Comparison of ENCODE assay signal across 17 cellular contexts in genomic region chr12:45220961-45221360, GRCh38. TPM values are rescaled to one million over a fixed set of nuclear protein-coding genes. Genes with fewer than 3 reads are reported as not detected.
DNase-seq lines count a peak whose midpoint lies in the region; FAIRE-seq and TF ChIP-seq lines count a peak whose summit lies in the region.
"Had no signal": no experiment of that assay in that cellular context is flagged by ENCODE, and none has a peak within 500 bp of the region (broad histone marks: within the 10 kb centered on the region; RNA-seq: fewer than 3 reads in every experiment).

No MANE protein-coding gene starts in this region.

- H3K27ac Mint-ChIP-seq in MCF 10A (ENCODE audit: low read depth, unreplicated experiment) (no peak overlapping the region), astrocyte (ENCODE audit: unreplicated experiment) (peak overlapping the region; percentile 1)

- H3K4me2 ChIP-seq in astrocyte (ENCODE audit: low read length): no peak overlapping the region
- peak overlapping the region; percentile 22 for H3K4me2 ChIP-seq in mesendoderm (ENCODE audit: low read length)

- H3K9me3 ChIP-seq in breast epithelium (no peaks in the 10 kb centered on the region), astrocyte (ENCODE audit: insufficient read depth, low read depth, low read length) (no peaks in the 10 kb centered on the region), A673 (ENCODE audit: low read depth, low read length, poor library complexity, severe bottlenecking) (no peaks in the 10 kb centered on the region), uterus (no peaks in the 10 kb centered on the region)

- BruUV-seq in MCF 10A (replicated peaks; lab: Mats Ljungman, UMichigan): no TSS peak
- no TSS peak for BruUV-seq in A673 (replicated peaks; lab: Mats Ljungman, UMichigan)

- WGBS in mesendoderm (ENCODE audit: extremely low coverage, insufficient coverage, low lambda C conversion rate): no CpG with 5 or more reads among the region's 6 CpGs

- H3K36me3 ChIP-seq in breast epithelium (no peaks in the 10 kb centered on the region), astrocyte (ENCODE audit: insufficient read depth, low read length) (no peaks in the 10 kb centered on the region), mesendoderm (ENCODE audit: control insufficient read depth, insufficient read depth, low read length) (no peaks in the 10 kb centered on the region), A673 (ENCODE audit: insufficient read depth, low read length, poor library complexity, severe bottlenecking) (no peaks in the 10 kb centered on the region), uterus (no peaks in the 10 kb centered on the region)

- peaks cover 98% of the 10 kb centered on the region for H3K79me2 ChIP-seq in astrocyte (ENCODE audit: insufficient read depth, low read length)
- H3K79me2 ChIP-seq in mesendoderm (ENCODE audit: control insufficient read depth, insufficient read depth, low read length): peaks cover 77% of the 10 kb centered on the region

- POLR2A ChIA-PET in MCF 10A (lab: Yijun Ruan, JAX) (interaction anchor here (0.7 to 11.2 kb wide), 5 partner anchors 9 to 508 kb away, joined by 3 to 192 read pairs (median 8); partner anchors contain the start of gene ARID2), A673 (lab: Charles Lee; ENCODE audit: low non-redundant PET) (no interaction called here)

- H3K27me3 Mint-ChIP-seq in MCF 10A (ENCODE audit: insufficient read depth, unreplicated experiment) (no peaks in the 10 kb centered on the region), astrocyte (ENCODE audit: low read depth, unreplicated experiment) (no peaks in the 10 kb centered on the region)

- H3K27ac ChIP-seq in breast epithelium: peak overlapping the region; percentile 56 to 71
- no peak overlapping the region for H3K27ac ChIP-seq in astrocyte (ENCODE audit: low read depth, low read length)
- peak overlapping the region; percentile 68 for H3K27ac ChIP-seq in mesendoderm (ENCODE audit: low read depth, low read length)
- H3K27ac ChIP-seq in A673 (ENCODE audit: low read depth, low read length, poor library complexity, severe bottlenecking): no peak overlapping the region
- no peak overlapping the region for H3K27ac ChIP-seq in uterus
- H3K27ac ChIP-seq: BLaER1 treated with 17β-estradiol and CSF1 and Interleukin-3, amounts not matched to agents 10 nM and 100 nM had no signal

- no peak overlapping the region for H3K23ac ChIP-seq in mesendoderm (ENCODE audit: low read length)

- DNase-seq in breast epithelium (ENCODE audit: low spot score in 2 of 2) (no peak), MCF 10A (ENCODE audit: unreplicated experiment) (no peak), astrocyte (ENCODE audit: low read depth) (no peak), mesendoderm (no peak), A673 (ENCODE audit: low spot score) (no peak), uterus (no peak), H4 (ENCODE audit: low spot score) (no peak)
- no peak for DNase-seq in activated CD4-positive, alpha-beta T cell treated with anti-CD3 and anti-CD28 coated beads, Interleukin-2, amount 50 U/mL, for 1 hour
- DNase-seq: 8988T, DMS153, EL, HCEC 1CT, NCI-H1436 treated with DMSO at 0.1 percent for 48 hours, NCI-H2081, NCI-H345 had no signal

- H3K4me3 Mint-ChIP-seq in MCF 10A (ENCODE audit: unreplicated experiment): no peak overlapping the region
- peak overlapping the region; percentile 10 for H3K4me3 Mint-ChIP-seq in astrocyte (ENCODE audit: unreplicated experiment)

- no peak overlapping the region for H2BK120ac ChIP-seq in mesendoderm (ENCODE audit: low read depth, low read length)

- no peak overlapping the region for H2AFZ ChIP-seq in astrocyte (ENCODE audit: low read depth, low read length)

- no peak overlapping the region for H3K4me3 ChIP-seq in breast epithelium
- no peak overlapping the region for H3K4me3 ChIP-seq in astrocyte (ENCODE audit: insufficient read depth, low read depth, low read length)
- no peak overlapping the region for H3K4me3 ChIP-seq in mesendoderm (ENCODE audit: low read length)
- no peak overlapping the region for H3K4me3 ChIP-seq in A673 (ENCODE audit: low read depth, low read length, poor library complexity, severe bottlenecking)
- H3K4me3 ChIP-seq in uterus: no peak overlapping the region
- H3K4me3 ChIP-seq: BLaER1 treated with 17β-estradiol and CSF1 and Interleukin-3, amounts not matched to agents 10 nM and 100 nM had no signal

- no peak overlapping the region for H4K8ac ChIP-seq in mesendoderm (ENCODE audit: low read depth, low read length)

- peak overlapping the region; percentile 78 for H3K18ac ChIP-seq in mesendoderm (ENCODE audit: low read length)

- H2BK5ac ChIP-seq in mesendoderm (ENCODE audit: low read length): peak overlapping the region; percentile 82

- no peak for FAIRE-seq in astrocyte (lab: Jason Lieb, UNC)
- FAIRE-seq: RCC 7860 had no signal

- no peak overlapping the region for H2BK15ac ChIP-seq in mesendoderm (replicated peaks; ENCODE audit: low read depth)

- H3K79me1 ChIP-seq in mesendoderm (ENCODE audit: low read length): peaks cover 17% of the 10 kb centered on the region

- peak overlapping the region; percentile 41 for H3K4ac ChIP-seq in mesendoderm (ENCODE audit: low read depth, low read length)

- H3K4me1 ChIP-seq in breast epithelium: peaks cover 6 to 20% of the 10 kb centered on the region in 2 donors
- H3K4me1 ChIP-seq in astrocyte (ENCODE audit: insufficient read depth, low read length): peaks cover 11% of the 10 kb centered on the region
- peaks cover 28% of the 10 kb centered on the region for H3K4me1 ChIP-seq in mesendoderm (ENCODE audit: control insufficient read depth, low read depth, low read length)
- H3K4me1 ChIP-seq in A673 (ENCODE audit: insufficient read depth, low read length, poor library complexity, severe bottlenecking): peaks cover 63% of the 10 kb centered on the region
- peaks cover 4 to 5% of the 10 kb centered on the region in 2 donors for H3K4me1 ChIP-seq in uterus

- intact Hi-C loops in breast epithelium (cut with DNase I; ENCODE audit: low total_unique reads): no loop called here
- intact Hi-C loops in MCF 10A (cut with micrococcal nuclease): no loop called here
- intact Hi-C loops in A673 (cut with micrococcal nuclease; ENCODE audit: unreplicated experiment): no loop called here
- intact Hi-C loops in uterus (cut with DNase I; ENCODE audit: low total_unique reads): no loop called here

- H2AK5ac ChIP-seq in mesendoderm (ENCODE audit: low read length): peak overlapping the region; percentile 78

- H3K56ac ChIP-seq in mesendoderm (ENCODE audit: low read length): peak overlapping the region; percentile 60

- H3K9me3 Mint-ChIP-seq in MCF 10A (ENCODE audit: unreplicated experiment) (no peaks in the 10 kb centered on the region), astrocyte (ENCODE audit: unreplicated experiment) (no peaks in the 10 kb centered on the region)

- no peak overlapping the region for H4K5ac ChIP-seq in mesendoderm (ENCODE audit: low read length)

- peaks cover 30% of the 10 kb centered on the region for H3K4me1 Mint-ChIP-seq in MCF 10A (ENCODE audit: insufficient read depth, unreplicated experiment)
- peaks cover 14% of the 10 kb centered on the region for H3K4me1 Mint-ChIP-seq in astrocyte (ENCODE audit: low read depth, unreplicated experiment)

- peaks cover 61% of the 10 kb centered on the region for H4K20me1 ChIP-seq in astrocyte (ENCODE audit: insufficient read depth, low read length)

- H3K9ac ChIP-seq in astrocyte (ENCODE audit: low read length): no peak overlapping the region
- H3K9ac ChIP-seq in mesendoderm (ENCODE audit: low read length): no peak overlapping the region
- H3K9ac ChIP-seq: BLaER1 treated with 17β-estradiol and CSF1 and Interleukin-3, amounts not matched to agents 10 nM and 100 nM had no signal

- TF ChIP-seq POLR2A in breast epithelium (IDR thresholded peaks at IDR 0.05) (no peak), uterus (IDR thresholded peaks at IDR 0.05) (no peak)

- CTCF ChIA-PET in MCF 10A (lab: Yijun Ruan, JAX) (interaction anchor here (0.7 to 2.5 kb wide), 6 partner anchors 9 to 50 kb away, joined by 3 to 10 read pairs (median 4); no protein-coding TSS in a partner anchor), A673 (lab: Charles Lee) (interaction anchor here (0.5 kb wide), 1 partner anchor 937 kb away, joined by 3 read pairs; no protein-coding TSS in a partner anchor)

- peaks cover 5% of the 10 kb centered on the region for H3K36me3 Mint-ChIP-seq in MCF 10A (ENCODE audit: insufficient read depth, unreplicated experiment)
- H3K36me3 Mint-ChIP-seq in astrocyte (ENCODE audit: low read depth, unreplicated experiment): peaks cover 10% of the 10 kb centered on the region

- TF ChIP-seq CTCF in breast epithelium (IDR thresholded peaks at IDR 0.05) (no peak), MCF 10A (IDR thresholded peaks at IDR 0.05; ENCODE audit: unreplicated experiment) (no peak), astrocyte (IDR thresholded peaks at IDR 0.05; ENCODE audit: insufficient read depth, low read depth, low read length) (no peak), A673 (conservative IDR thresholded peaks at IDR 0.05; ENCODE audit: low read depth, low read length) (no peak), uterus (IDR thresholded peaks at IDR 0.05) (no peak)

- no peaks in the 10 kb centered on the region for H3K27me3 ChIP-seq in breast epithelium
- no peaks in the 10 kb centered on the region for H3K27me3 ChIP-seq in astrocyte (ENCODE audit: insufficient read depth, low read length)
- H3K27me3 ChIP-seq in mesendoderm (ENCODE audit: insufficient read depth, low read length, poor library complexity): no peaks in the 10 kb centered on the region
- H3K27me3 ChIP-seq in A673 (replicated peaks; ENCODE audit: insufficient read depth, low read depth, low read length, poor library complexity): no peaks in the 10 kb centered on the region
- H3K27me3 ChIP-seq in uterus: no peaks in the 10 kb centered on the region
- H3K27me3 ChIP-seq: BLaER1 treated with 17β-estradiol and CSF1 and Interleukin-3, amounts not matched to agents 10 nM and 100 nM had no signal

RNA-seq across cellular contexts. Expression of gene ANO6, which starts 5.1 kb away (rescaled TPM):
- total RNA-seq in breast epithelium (100 to 1,000 TPM in 1 of 3 donors, 10 to 100 TPM in 2; 71.8 to 141 (median 76.5) TPM), MCF 10A (2022) (25.4 and 31.8 TPM in 2 replicates), astrocyte (111 and 113 TPM in 2 replicates), A673 (2021) (59.3 TPM in 2 replicates), uterus (100 to 1,000 TPM in 1 of 4 donors, 10 to 100 TPM in 3; 53.8 to 125 (median 75.9) TPM)
- polyA plus RNA-seq in mesendoderm (2013, experiment 1 of 2): 26.7 TPM
- 26.7 TPM for polyA plus RNA-seq in mesendoderm (2013, experiment 2 of 2)
- total RNA-seq in H4 (2014; rRNA removed; shearing (Covaris generic)): 30.9 and 37.6 TPM in 2 replicates

Comparison
In these comparisons a context has a peak if more than half of its experiments do, and no peak if none do; other contexts are left out.
1. H3K27ac ChIP-seq: peak in breast epithelium (2 of 2) and mesendoderm (single experiment); none in astrocyte (single experiment), A673 (single experiment) and uterus (0 of 2).